In the genomic region with DNA sequence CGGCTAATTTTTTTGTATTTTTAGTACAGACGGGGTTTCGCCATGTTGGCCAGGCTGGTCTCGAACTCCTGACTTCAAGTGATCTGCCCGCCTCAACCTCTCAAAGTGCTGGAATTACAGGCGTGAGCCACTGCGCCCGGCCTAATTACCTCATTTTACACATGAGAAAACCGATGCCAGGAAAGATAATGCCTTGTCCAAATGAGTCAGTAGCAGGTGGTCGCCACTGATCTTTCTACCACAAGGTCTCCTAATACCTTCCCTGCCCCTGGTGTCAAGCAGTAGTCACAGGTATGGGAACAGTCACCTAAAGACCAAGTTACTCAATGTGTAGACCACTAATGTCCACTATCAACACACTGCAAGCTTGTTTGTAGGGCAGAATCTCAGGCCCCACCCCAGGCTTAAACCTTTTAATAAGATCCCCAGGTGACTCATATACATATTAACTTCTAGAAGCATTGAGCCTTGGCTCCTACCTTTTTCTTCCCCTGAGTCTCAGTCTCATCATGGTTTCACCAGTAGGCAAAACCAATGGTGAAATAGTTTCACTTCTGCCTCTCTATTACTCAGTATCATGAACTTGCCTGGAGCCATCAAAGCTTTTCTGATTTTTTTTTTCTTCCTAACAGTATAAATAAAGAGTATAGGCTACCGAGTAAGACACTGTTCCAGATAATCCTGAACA, we compare ENCODE assay signal across 11 cellular contexts. TPM values are rescaled to one million over a fixed set of nuclear protein-coding genes. Genes with fewer than 3 reads are reported as not detected.
A peak's percentile ranks its signal among the peaks of the same experiment; 100 is the strongest.
DNase-seq lines count a peak whose midpoint lies in the region; ATAC-seq, FAIRE-seq and TF ChIP-seq lines count a peak whose summit lies in the region.
"Had no signal": no experiment of that assay in that cellular context is flagged by ENCODE, and none has a peak within 500 bp of the region (broad histone marks: within the 10 kb centered on the region; RNA-seq: fewer than 3 reads in every experiment).

No MANE protein-coding gene starts in this region.

- H3K23ac ChIP-seq in neuronal stem cell (ENCODE audit: low read depth, low read length, poor library complexity) = no peak overlapping the region

- H3K36me3 ChIP-seq in OCI-LY7 (ENCODE audit: insufficient read depth, low read length) = no peaks in the 10 kb centered on the region
- H3K36me3 ChIP-seq in neuronal stem cell (replicated peaks in 1 of 2; ENCODE audit: control insufficient read depth in 2 of 2, insufficient read depth in 2 of 2, low read length in 2 of 2) = no peaks in the 10 kb centered on the region
- H3K36me3 ChIP-seq in WERI-Rb-1 = no peaks in the 10 kb centered on the region

- H3K27me3 ChIP-seq in neuronal stem cell (ENCODE audit: control insufficient read depth in 3 of 3, insufficient read depth in 3 of 3, low read depth in 1 of 3, low read length in 3 of 3) (no peaks in the 10 kb centered on the region), WERI-Rb-1 (ENCODE audit: insufficient read depth, low read depth, severe bottlenecking) (no peaks in the 10 kb centered on the region)

- no CpG with 5 or more reads among the region's 11 CpGs for WGBS in neuronal stem cell (ENCODE audit: extremely low coverage in 2 of 2, insufficient read length in 2 of 2, insufficient replicate concordance in 1 of 2), 2 donors

- H2AFZ ChIP-seq in OCI-LY7 (ENCODE audit: low read length) = peak overlapping the region; percentile 97
- H2AFZ ChIP-seq in neuronal stem cell (ENCODE audit: low read length) = no peak overlapping the region

- TF ChIP-seq CTCF in OCI-LY7 (conservative IDR thresholded peaks at IDR 0.05; ENCODE audit: low read length) (no peak), WERI-Rb-1 (IDR thresholded peaks at IDR 0.05; ENCODE audit: low read depth, low read length) (no peak)

- H3K9me2 ChIP-seq in OCI-LY7 (ENCODE audit: insufficient read depth, low read length) = peaks cover 4% of the 10 kb centered on the region; the same call in 1 of the 2 replicates

- H3K27ac ChIP-seq in OCI-LY7 (ENCODE audit: low read depth, low read length, poor library complexity, severe bottlenecking) = peak overlapping the region; percentile 14
- no peak overlapping the region for H3K27ac ChIP-seq in neuronal stem cell (replicated peaks; ENCODE audit: low read length)
- no peak overlapping the region for H3K27ac ChIP-seq in WERI-Rb-1

- H3K4me2 ChIP-seq in OCI-LY7 (ENCODE audit: low read length) (peak overlapping the region; percentile 62), neuronal stem cell (ENCODE audit: insufficient read depth, low read length, poor library complexity, severe bottlenecking) (no peak overlapping the region)

- CTCF ChIA-PET in OCI-LY7 (lab: Charles Lee; ENCODE audit: unreplicated experiment) = no interaction called here

- POLR2A ChIA-PET in OCI-LY7 (lab: Charles Lee) = interaction anchor here (0.5 to 2.5 kb wide), 3 partner anchors 171 to 586 kb away, joined by 3 to 10 read pairs (median 3); partner anchors contain the start of gene PTPN4

- FAIRE-seq in GM18507 (lab: Jason Lieb, UNC) = peak; percentile 91
- FAIRE-seq: small intestine had no signal

- H3K4ac ChIP-seq in neuronal stem cell (ENCODE audit: low read length) = no peak overlapping the region

- no peaks in the 10 kb centered on the region for H4K20me1 ChIP-seq in OCI-LY7 (ENCODE audit: insufficient read depth, low read length)

- H2BK5ac ChIP-seq in neuronal stem cell (ENCODE audit: low read length) = no peak overlapping the region

- peak; percentile 93 for ATAC-seq in GM21381 (IDR thresholded peaks at IDR 0.05; ENCODE audit: unreplicated experiment)
- ATAC-seq in HG03103 (IDR thresholded peaks at IDR 0.05; ENCODE audit: low read depth, unreplicated experiment) = peak; percentile 99

- no peaks in the 10 kb centered on the region for H3K9me3 ChIP-seq in OCI-LY7 (ENCODE audit: low read length)
- H3K9me3 ChIP-seq in neuronal stem cell (replicated peaks in 1 of 2; ENCODE audit: control insufficient read depth in 2 of 2, insufficient read depth in 1 of 2, low read depth in 1 of 2, low read length in 2 of 2) = no peaks in the 10 kb centered on the region
- H3K9me3 ChIP-seq in WERI-Rb-1 (ENCODE audit: severe bottlenecking) = no peaks in the 10 kb centered on the region

- H4K8ac ChIP-seq in neuronal stem cell (ENCODE audit: low read depth, low read length) = no peak overlapping the region

- H3K79me2 ChIP-seq in OCI-LY7 (ENCODE audit: insufficient read depth, low read depth, low read length) = no peaks in the 10 kb centered on the region

- DNase-seq in GM18507 (ENCODE audit: extremely low spot score, insufficient read length, low read depth) (no peak), OCI-LY7 (ENCODE audit: low spot score) (peak; percentile 65), neuronal stem cell (ENCODE audit: low spot score) (no peak), NCI-H1930 (lab: John Stamatoyannopoulos, UW) (no peak), NCI-H1048 (lab: John Stamatoyannopoulos, UW) (no peak), WERI-Rb-1 (no peak)
- DNase-seq: COR-L47, NCI-H69, small intestine had no signal

- no peak overlapping the region for H3K18ac ChIP-seq in neuronal stem cell (ENCODE audit: low read length)

- H3K79me1 ChIP-seq in neuronal stem cell (ENCODE audit: low read depth, low read length) = no peaks in the 10 kb centered on the region

- no peak overlapping the region for H2BK15ac ChIP-seq in neuronal stem cell (ENCODE audit: low read length)

- no peak overlapping the region for H3K9ac ChIP-seq in neuronal stem cell (ENCODE audit: low read depth, low read length, poor library complexity)

- H3K4me3 ChIP-seq in OCI-LY7 (ENCODE audit: low read depth, low read length, poor library complexity, severe bottlenecking) (peak overlapping the region; percentile 47), neuronal stem cell (ENCODE audit: low read length in 2 of 2) (no peak overlapping the region), WERI-Rb-1 (ENCODE audit: low read depth, low read length) (no peak overlapping the region)

- H2BK120ac ChIP-seq in neuronal stem cell (ENCODE audit: low read depth, low read length) = no peak overlapping the region

- intact Hi-C loops in OCI-LY7 (cut with micrococcal nuclease; ENCODE audit: unreplicated experiment) = no loop called here

- no peak overlapping the region for H3K14ac ChIP-seq in neuronal stem cell (ENCODE audit: low read length)

- H2AK5ac ChIP-seq in neuronal stem cell (ENCODE audit: low read depth, low read length) = no peak overlapping the region

- H3K4me1 ChIP-seq in OCI-LY7 (ENCODE audit: insufficient read depth, low read length, poor library complexity, severe bottlenecking) (peaks cover 18% of the 10 kb centered on the region), neuronal stem cell (ENCODE audit: control insufficient read depth in 2 of 2, insufficient read depth in 1 of 2, low read depth in 1 of 2, low read length in 2 of 2) (no peaks in the 10 kb centered on the region)

- H4K91ac ChIP-seq in neuronal stem cell (ENCODE audit: low read depth, low read length, poor library complexity) = no peak overlapping the region

- BruUV-seq in OCI-LY7 (replicated peaks; lab: Mats Ljungman, UMichigan) = no TSS peak

- no peak overlapping the region for H2BK12ac ChIP-seq in neuronal stem cell (ENCODE audit: low read length)

RNA-seq across cellular contexts. Expression of gene EPB41L5, which starts 6.9 kb away (rescaled TPM):
- 5.6 and 7.0 TPM in 2 replicates for total RNA-seq in OCI-LY7 (2014; rRNA removed; shearing (Covaris generic))
- total RNA-seq in OCI-LY7 (2022) = 13.1 and 14.1 TPM in 2 replicates
- polyA plus RNA-seq in neuronal stem cell (2013, experiment 1 of 2) = 32.1 TPM
- 32.7 TPM for polyA plus RNA-seq in neuronal stem cell (2013, experiment 2 of 2)
